ENCODE assay signal across 18 cellular contexts in genomic region chr19:497476-497860, GRCh38. TPM values are rescaled to one million over a fixed set of nuclear protein-coding genes. Genes with fewer than 3 reads are reported as not detected.
DNase-seq lines count a peak whose midpoint lies in the region; ATAC-seq and TF ChIP-seq lines count a peak whose summit lies in the region.
"Had no signal": no experiment of that assay in that cellular context is flagged by ENCODE, and none has a peak within 500 bp of the region (broad histone marks: within the 10 kb centered on the region; RNA-seq: fewer than 3 reads in every experiment).

No MANE protein-coding gene starts in this region.

- peak overlapping the region; percentile 63 for H3K4me3 Mint-ChIP-seq in GM23338

- no peaks in the 10 kb centered on the region for H4K20me1 ChIP-seq in GM23338 (replicated peaks; ENCODE audit: insufficient read depth)
- H4K20me1 ChIP-seq in Karpas-422 (ENCODE audit: insufficient read depth, low read depth, low read length), result no peaks in the 10 kb centered on the region

- peaks cover 8% of the 10 kb centered on the region for H3K4me1 Mint-ChIP-seq in GM23338

- peaks cover 4% of the 10 kb centered on the region; the same call in 1 of the 2 replicates for H3K9me3 ChIP-seq in Karpas-422 (ENCODE audit: low read length)
- H3K9me3 ChIP-seq: esophagus squamous epithelium, testis had no signal

- H2AFZ ChIP-seq in GM23338 (no peak overlapping the region), Karpas-422 (ENCODE audit: low read length) (no peak overlapping the region)

- H3K36me3 ChIP-seq in GM23338 (ENCODE audit: insufficient read depth) (no peaks in the 10 kb centered on the region), Karpas-422 (ENCODE audit: insufficient read depth, low read length) (no peaks in the 10 kb centered on the region)
- H3K36me3 ChIP-seq: BE2C, brain microvascular endothelial cell, esophagus squamous epithelium had no signal

- H3K79me2 ChIP-seq in GM23338 (replicated peaks; ENCODE audit: insufficient read depth), result no peaks in the 10 kb centered on the region
- no peaks in the 10 kb centered on the region for H3K79me2 ChIP-seq in Karpas-422 (ENCODE audit: low read length)

- H3K4me2 ChIP-seq in GM23338 (peak overlapping the region; percentile 81), Karpas-422 (ENCODE audit: low read depth, low read length, poor library complexity, severe bottlenecking) (no peak overlapping the region)
- H3K4me2 ChIP-seq: KMS-11 had no signal

- no peak overlapping the region for H3K9ac ChIP-seq in Karpas-422 (ENCODE audit: low read length)
- H3K9ac ChIP-seq: KMS-11 had no signal

- H3K27ac ChIP-seq in GM23338 (ENCODE audit: low read depth), result no peak overlapping the region
- no peak overlapping the region for H3K27ac ChIP-seq in Karpas-422 (ENCODE audit: low read length)
- H3K27ac ChIP-seq: brain microvascular endothelial cell, esophagus squamous epithelium, KMS-11, testis had no signal

- peaks cover 41% of the 10 kb centered on the region for H3K27me3 Mint-ChIP-seq in GM23338 (ENCODE audit: insufficient read depth, low read depth, poor library complexity)

- peak; percentile 20; the same call in 2 of the 3 replicates for ATAC-seq in GM23338
- ATAC-seq in sciatic nerve, result no peak
- no peak for ATAC-seq in HG03439 (IDR thresholded peaks at IDR 0.05; ENCODE audit: unreplicated experiment)

- H3K9me2 ChIP-seq in GM23338 (ENCODE audit: insufficient read depth), result no peaks in the 10 kb centered on the region
- no peaks in the 10 kb centered on the region for H3K9me2 ChIP-seq in Karpas-422 (replicated peaks; ENCODE audit: insufficient read depth, low read length)

- peaks cover 2% of the 10 kb centered on the region; the same call in 2 of the 3 replicates for H3K36me3 Mint-ChIP-seq in GM23338 (ENCODE audit: low read depth)

- H3K27me3 ChIP-seq in GM23338 (ENCODE audit: insufficient read depth) (peaks cover 42% of the 10 kb centered on the region), Karpas-422 (ENCODE audit: low read length) (no peaks in the 10 kb centered on the region)
- H3K27me3 ChIP-seq: testis had no signal

- peak overlapping the region; percentile 64 for H3K4me3 ChIP-seq in GM23338
- H3K4me3 ChIP-seq in Karpas-422 (ENCODE audit: low read length), result no peak overlapping the region
- H3K4me3 ChIP-seq in iPS-11a (ENCODE audit: low read depth, low read length), result peak overlapping the region; percentile 43

- no peak overlapping the region for H3K27ac Mint-ChIP-seq in GM23338
- H3K27ac Mint-ChIP-seq: activated naive CD4-positive, alpha-beta T cell treated with anti-CD3 and anti-CD28 coated beads, Interleukin-2, amount 50 U/mL, for 72 hours had no signal

- DNase-seq in GM23338 (ENCODE audit: low spot score) (no peak), Karpas-422 (peak; percentile 31), sciatic nerve (ENCODE audit: low spot score) (peak; percentile 56), SKM-1 treated with dmso at 0.1 percent for 144 hours (lab: John Stamatoyannopoulos, UW; ENCODE audit: unreplicated experiment) (no peak), DMS 273 treated with DMSO at 0.1 percent for 48 hours (lab: John Stamatoyannopoulos, UW) (no peak)
- DNase-seq: activated T-cell treated with anti-CD3 and anti-CD28 coated beads, Interleukin-2, amount 50 U/mL, for 1 hour; brain microvascular endothelial cell; esophagus squamous epithelium; NCI-H82; nucleus accumbens; stimulated activated CD4-positive, alpha-beta T cell treated with anti-CD3 and anti-CD28 coated beads, Interleukin-2, amount 100 ng/mL, for 48 hours; testis had no signal

- H3F3A ChIP-seq in GM23338 (replicated peaks; ENCODE audit: low read depth), result peaks cover 3% of the 10 kb centered on the region; the same call in 1 of the 2 replicates

- no peak for TF ChIP-seq CTCF in GM23338 (conservative IDR thresholded peaks at IDR 0.05; ENCODE audit: low read depth in 2 of 2)

- H3K9me3 Mint-ChIP-seq in GM23338, result peaks cover 13% of the 10 kb centered on the region

- no peaks in the 10 kb centered on the region for H3K4me1 ChIP-seq in GM23338 (ENCODE audit: insufficient read depth)
- peaks cover 4% of the 10 kb centered on the region; the same call in 1 of the 2 replicates for H3K4me1 ChIP-seq in Karpas-422 (ENCODE audit: low read length)
- H3K4me1 ChIP-seq: BE2C had no signal

- intact Hi-C loops in sciatic nerve (cut with DNase I), result no loop called here

TF ChIP-seq in GM23338, 12 proteins besides CTCF, POLR2A, EP300 and RAD21:
- no peak for TF ChIP-seq EZH2 (IDR thresholded peaks at IDR 0.05; ENCODE audit: low read depth, unreplicated experiment)
- no peak for TF ChIP-seq EZH2phosphoT487 (IDR thresholded peaks at IDR 0.05; ENCODE audit: unreplicated experiment)
- TF ChIP-seq STAT1 (IDR thresholded peaks at IDR 0.05; ENCODE audit: unreplicated experiment), result no peak
- no peak for TF ChIP-seq REST (IDR thresholded peaks at IDR 0.05; ENCODE audit: unreplicated experiment)
- TF ChIP-seq JUNB (IDR thresholded peaks at IDR 0.05; ENCODE audit: unreplicated experiment), result no peak

RNA-seq across cellular contexts. Expression of gene MADCAM1, which starts 1.2 kb away (rescaled TPM):
- total RNA-seq in GM23338 (2014; rRNA removed; shearing (Covaris generic)), result 1.0 and 2.5 TPM in 2 replicates
- polyA plus RNA-seq in GM23338 (2016; fragmentation: Nextera tagmentation; extraction: Ambion mirVana), result 2.1 and 3.3 TPM in 2 replicates
- total RNA-seq in Karpas-422 (2014; rRNA removed; shearing (Covaris generic); ENCODE audit: low replicate concordance), result 0.11 and 0.97 TPM in 2 replicates
- total RNA-seq in sciatic nerve, result 1.1 TPM
- total RNA-seq: dermis microvascular lymphatic vessel endothelial cell had no signal

RNA-seq across cellular contexts. Expression of gene TPGS1, which starts 9.8 kb away (rescaled TPM):
- 29.0 and 38.4 TPM in 2 replicates for total RNA-seq in GM23338 (2014; rRNA removed; shearing (Covaris generic))
- polyA plus RNA-seq in GM23338 (2016; fragmentation: Nextera tagmentation; extraction: Ambion mirVana), result 11.9 and 14.9 TPM in 2 replicates
- 13.8 and 46.6 TPM in 2 replicates for total RNA-seq in Karpas-422 (2014; rRNA removed; shearing (Covaris generic); ENCODE audit: low replicate concordance)
- 18.5 TPM for total RNA-seq in sciatic nerve

RNA-seq across cellular contexts. Expression of gene CDC34, which starts 34.1 kb away (rescaled TPM):
- total RNA-seq in GM23338 (2014; rRNA removed; shearing (Covaris generic)), result 146 and 148 TPM in 2 replicates
- 114 and 118 TPM in 2 replicates for polyA plus RNA-seq in GM23338 (2016; fragmentation: Nextera tagmentation; extraction: Ambion mirVana)
- total RNA-seq in Karpas-422 (2014; rRNA removed; shearing (Covaris generic); ENCODE audit: low replicate concordance), result 25.7 and 96.8 TPM in 2 replicates
- 40.2 TPM for total RNA-seq in sciatic nerve

RNA-seq across cellular contexts. Expression of gene SHC2, which starts 36.6 kb away (rescaled TPM):
- 2.9 and 4.6 TPM in 2 replicates for total RNA-seq in GM23338 (2014; rRNA removed; shearing (Covaris generic))
- 2.2 and 2.6 TPM in 2 replicates for polyA plus RNA-seq in GM23338 (2016; fragmentation: Nextera tagmentation; extraction: Ambion mirVana)
- not detected in 2 replicates for total RNA-seq in Karpas-422 (2014; rRNA removed; shearing (Covaris generic); ENCODE audit: low replicate concordance)
- 31.6 TPM for total RNA-seq in sciatic nerve
- total RNA-seq: activated naive CD4-positive, alpha-beta T cell treated with anti-CD3 and anti-CD28 coated beads, Interleukin-2, amount 50 U/mL, for 72 hours had no signal

RNA-seq across cellular contexts. Expression of gene GZMM, which starts 46.4 kb away (rescaled TPM):
- total RNA-seq in GM23338 (2014; rRNA removed; shearing (Covaris generic)), result not detected in 2 replicates
- 0.29 TPM in 1 of 2 replicates, not detected in the other for polyA plus RNA-seq in GM23338 (2016; fragmentation: Nextera tagmentation; extraction: Ambion mirVana)
- total RNA-seq in Karpas-422 (2014; rRNA removed; shearing (Covaris generic); ENCODE audit: low replicate concordance), result 0.32 TPM in 1 of 2 replicates, not detected in the other
- total RNA-seq in sciatic nerve, result 1.4 TPM
- total RNA-seq: dermis microvascular lymphatic vessel endothelial cell had no signal

Comparison
In these comparisons a context has a peak if more than half of its experiments do, and no peak if none do; other contexts are left out.
1. DNase-seq: peak in Karpas-422 (single experiment) and sciatic nerve (single experiment); none in GM23338 (single experiment), SKM-1 treated with dmso at 0.1 percent for 144 hours (single experiment) and DMS 273 treated with DMSO at 0.1 percent for 48 hours (single experiment).